9 cellular contexts compared by ENCODE assay signal in the genomic region with DNA sequence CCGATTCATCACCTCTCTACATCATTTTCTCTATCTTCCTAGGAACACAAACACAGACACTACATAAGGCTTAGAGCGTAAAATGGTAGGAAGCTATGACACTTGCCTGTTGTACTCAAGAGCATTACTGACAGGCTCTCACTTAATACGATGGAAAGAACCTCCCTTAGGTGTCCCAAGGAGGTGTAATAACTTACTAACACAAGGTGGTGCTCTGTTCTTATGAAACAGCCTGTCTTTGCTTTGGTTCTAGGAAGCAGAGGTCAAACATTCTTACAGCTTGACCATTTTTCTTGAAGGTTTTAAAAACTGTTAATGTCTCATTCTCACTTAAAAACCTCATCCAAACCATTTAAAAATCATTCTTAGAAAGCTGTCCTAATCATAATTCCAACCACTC.
DNase-seq lines count a peak whose midpoint lies in the region; ATAC-seq, FAIRE-seq and TF ChIP-seq lines count a peak whose summit lies in the region.
"Had no signal": no experiment of that assay in that cellular context is flagged by ENCODE, and none has a peak within 500 bp of the region (broad histone marks: within the 10 kb centered on the region; RNA-seq: fewer than 3 reads in every experiment).

No MANE protein-coding gene starts in this region.

- peak; percentile 82 for ATAC-seq in GM19324 (IDR thresholded peaks at IDR 0.05; ENCODE audit: low FRiP score, unreplicated experiment)
- ATAC-seq in HG03139 (IDR thresholded peaks at IDR 0.05; ENCODE audit: unreplicated experiment): peak; percentile 95
- ATAC-seq in HG02840 (IDR thresholded peaks at IDR 0.05; ENCODE audit: low FRiP score, unreplicated experiment): no peak

- H3K4me3 Mint-ChIP-seq in Caco-2 (ENCODE audit: unreplicated experiment): no peak overlapping the region

- no peak for TF ChIP-seq POLR2A in endothelial cell of umbilical vein (IDR thresholded peaks at IDR 0.05; ENCODE audit: low read depth, low read length)

- BruUV-seq in Caco-2 (replicated peaks; lab: Mats Ljungman, UMichigan): no TSS peak
- no TSS peak for BruUV-seq in endothelial cell of umbilical vein (replicated peaks; lab: Mats Ljungman, UMichigan)

- no peak overlapping the region for H3K9ac ChIP-seq in endothelial cell of umbilical vein (replicated peaks; ENCODE audit: extremely low read depth, insufficient read depth, low read length)

- no peak overlapping the region for H3K4me3 ChIP-seq in Caco-2 (ENCODE audit: low read depth, low read length)
- H3K4me3 ChIP-seq in endothelial cell of umbilical vein (replicated peaks in 1 of 3; ENCODE audit: insufficient read depth in 1 of 3, low read depth in 1 of 3, low read length in 3 of 3): no peak overlapping the region

- POLR2A ChIA-PET in Caco-2 (lab: Charles Lee) (interaction anchor here (1.2 kb wide), 1 partner anchor 222 kb away, joined by 4 read pairs; no protein-coding TSS in a partner anchor), endothelial cell of umbilical vein (lab: Charles Lee) (no interaction called here)

- CTCF ChIA-PET in Caco-2 (lab: Charles Lee) (interaction anchor here (0.6 to 2.9 kb wide), 3 partner anchors 222 to 348 kb away, joined by 3 to 24 read pairs (median 3); no protein-coding TSS in a partner anchor), endothelial cell of umbilical vein (lab: Charles Lee) (interaction anchor here (0.7 to 4.2 kb wide), 16 partner anchors 13 to 564 kb away, joined by 3 to 56 read pairs (median 8); no protein-coding TSS in a partner anchor)

- no peaks in the 10 kb centered on the region for H3K27me3 ChIP-seq in Caco-2 (replicated peaks; ENCODE audit: control insufficient read depth, insufficient read depth, low read length)
- H3K27me3 ChIP-seq in endothelial cell of umbilical vein (ENCODE audit: control insufficient read depth in 2 of 2, insufficient read depth in 2 of 2, low read length in 2 of 2): no peaks in the 10 kb centered on the region
- H3K27me3 ChIP-seq: neutrophil had no signal

- no peaks in the 10 kb centered on the region for H3K79me2 ChIP-seq in endothelial cell of umbilical vein (ENCODE audit: control insufficient read depth, insufficient read depth, low read length)

- intact Hi-C loops in Caco-2 (cut with micrococcal nuclease; ENCODE audit: unreplicated experiment): loop anchor here (1.0 to 5.0 kb wide), 7 partner anchors 73 to 569 kb away; no protein-coding TSS in a partner anchor
- intact Hi-C loops in endothelial cell of umbilical vein (cut with micrococcal nuclease): loop anchor here (1.0 to 5.0 kb wide), 6 partner anchors 78 to 568 kb away; no protein-coding TSS in a partner anchor

- no peaks in the 10 kb centered on the region for H3K36me3 ChIP-seq in Caco-2 (ENCODE audit: control insufficient read depth, insufficient read depth, low read length)
- no peaks in the 10 kb centered on the region for H3K36me3 ChIP-seq in endothelial cell of umbilical vein (ENCODE audit: control insufficient read depth in 2 of 2, extremely low read depth in 1 of 2, insufficient read depth in 2 of 2, low read length in 2 of 2)
- H3K36me3 ChIP-seq: neutrophil had no signal

- no peaks in the 10 kb centered on the region for H3K27me3 Mint-ChIP-seq in Caco-2 (ENCODE audit: insufficient read depth, unreplicated experiment)

- peak; percentile 57 to 58 for TF ChIP-seq CTCF in Caco-2 (IDR thresholded peaks at IDR 0.05; ENCODE audit: insufficient read depth in 1 of 2, low read depth in 1 of 2, low read length in 1 of 2, severe bottlenecking in 1 of 2, unreplicated experiment in 1 of 2)
- peak; percentile 26 to 34 for TF ChIP-seq CTCF in endothelial cell of umbilical vein (IDR thresholded peaks at IDR 0.05; ENCODE audit: extremely low read depth in 1 of 2, insufficient read depth in 1 of 2, low read depth in 1 of 2, low read length in 2 of 2)

- no peaks in the 10 kb centered on the region for H3K4me1 ChIP-seq in Caco-2
- no peaks in the 10 kb centered on the region for H3K4me1 ChIP-seq in endothelial cell of umbilical vein (ENCODE audit: control insufficient read depth, extremely low read depth, insufficient read depth, low read length)

- H4K20me1 ChIP-seq in endothelial cell of umbilical vein (replicated peaks; ENCODE audit: control insufficient read depth, extremely low read depth, insufficient read depth, low read length): no peaks in the 10 kb centered on the region

- H3K9me1 ChIP-seq in endothelial cell of umbilical vein (replicated peaks; ENCODE audit: control insufficient read depth, extremely low read depth, insufficient read depth, low read length): no peaks in the 10 kb centered on the region

- H3K27ac ChIP-seq in endothelial cell of umbilical vein (ENCODE audit: insufficient read depth, low read depth, low read length): no peak overlapping the region
- H3K27ac ChIP-seq: neutrophil had no signal

- dilution Hi-C loops in endothelial cell of umbilical vein (cut with MboI; ENCODE audit: extremely low pct_ligation_motif_present, low sequenced_read_pairs): no loop called here

- no peak overlapping the region for H3K27ac Mint-ChIP-seq in Caco-2 (ENCODE audit: unreplicated experiment)

- H3K36me3 Mint-ChIP-seq in Caco-2 (ENCODE audit: insufficient read depth, unreplicated experiment): no peaks in the 10 kb centered on the region

- no peaks in the 10 kb centered on the region for H3K9me3 ChIP-seq in Caco-2
- H3K9me3 ChIP-seq in endothelial cell of umbilical vein (replicated peaks; ENCODE audit: control insufficient read depth, insufficient read depth, low read length): no peaks in the 10 kb centered on the region
- H3K9me3 ChIP-seq: neutrophil had no signal

- FAIRE-seq in endothelial cell of umbilical vein (lab: Jason Lieb, UNC): no peak

- H3K4me1 Mint-ChIP-seq in Caco-2 (ENCODE audit: low read depth, unreplicated experiment): no peaks in the 10 kb centered on the region

- H3K4me2 ChIP-seq in endothelial cell of umbilical vein (ENCODE audit: insufficient read depth, low read length): no peak overlapping the region

- H3K9me3 Mint-ChIP-seq in Caco-2 (ENCODE audit: unreplicated experiment): no peaks in the 10 kb centered on the region

- H2AFZ ChIP-seq in endothelial cell of umbilical vein (ENCODE audit: low read depth, low read length): no peak overlapping the region

- peak in 1 of 2 experiments; percentile 53 for DNase-seq in Caco-2
- DNase-seq in NCI-H82 treated with DMSO at 0.1 percent for 48 hours (lab: John Stamatoyannopoulos, UW; ENCODE audit: unreplicated experiment): peak; percentile 56
- peak; percentile 58 for DNase-seq in endothelial cell of umbilical vein (ENCODE audit: low read depth, low spot score)
- peak; percentile 40 for DNase-seq in non-pigmented ciliary epithelial cell (ENCODE audit: low read depth)
- no peak for DNase-seq in T-helper 1 cell

TF ChIP-seq in endothelial cell of umbilical vein, 7 proteins besides CTCF, POLR2A, EP300 and RAD21:
- TF ChIP-seq EZH2 (IDR thresholded peaks at IDR 0.05; ENCODE audit: borderline replicate concordance, low read depth, low read length, severe bottlenecking) (no peak), FOS (IDR thresholded peaks at IDR 0.05; ENCODE audit: borderline replicate concordance, insufficient read depth, low read length) (no peak), POLR2AphosphoS5 (IDR thresholded peaks at IDR 0.05; ENCODE audit: insufficient read depth, low read depth, low read length) (no peak), MYC (IDR thresholded peaks at IDR 0.05; ENCODE audit: low read depth, low read length) (no peak), JUN (IDR thresholded peaks at IDR 0.05; ENCODE audit: borderline replicate concordance, insufficient read depth, insufficient read length, low read depth) (no peak), GATA2 (IDR thresholded peaks at IDR 0.05; ENCODE audit: insufficient read depth, insufficient read length, low read depth, low read length) (no peak)
- TF ChIP-seq, protein P1, sequence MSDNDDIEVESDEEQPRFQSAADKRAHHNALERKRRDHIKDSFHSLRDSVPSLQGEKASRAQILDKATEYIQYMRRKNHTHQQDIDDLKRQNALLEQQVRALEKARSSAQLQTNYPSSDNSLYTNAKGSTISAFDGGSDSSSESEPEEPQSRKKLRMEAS (IDR thresholded peaks at IDR 0.05; ENCODE audit: insufficient read depth, insufficient read length): no peak
TF ChIP-seq in endothelial cell of umbilical vein: peak in this region for 0.

Comparison
In these comparisons a context has a peak if more than half of its experiments do, and no peak if none do; other contexts are left out.
1. DNase-seq: peak in NCI-H82 treated with DMSO at 0.1 percent for 48 hours (single experiment), endothelial cell of umbilical vein (single experiment) and non-pigmented ciliary epithelial cell (single experiment); none in T-helper 1 cell (0 of 5).